ENCODE assay signal across 2 cellular contexts in the genomic region with DNA sequence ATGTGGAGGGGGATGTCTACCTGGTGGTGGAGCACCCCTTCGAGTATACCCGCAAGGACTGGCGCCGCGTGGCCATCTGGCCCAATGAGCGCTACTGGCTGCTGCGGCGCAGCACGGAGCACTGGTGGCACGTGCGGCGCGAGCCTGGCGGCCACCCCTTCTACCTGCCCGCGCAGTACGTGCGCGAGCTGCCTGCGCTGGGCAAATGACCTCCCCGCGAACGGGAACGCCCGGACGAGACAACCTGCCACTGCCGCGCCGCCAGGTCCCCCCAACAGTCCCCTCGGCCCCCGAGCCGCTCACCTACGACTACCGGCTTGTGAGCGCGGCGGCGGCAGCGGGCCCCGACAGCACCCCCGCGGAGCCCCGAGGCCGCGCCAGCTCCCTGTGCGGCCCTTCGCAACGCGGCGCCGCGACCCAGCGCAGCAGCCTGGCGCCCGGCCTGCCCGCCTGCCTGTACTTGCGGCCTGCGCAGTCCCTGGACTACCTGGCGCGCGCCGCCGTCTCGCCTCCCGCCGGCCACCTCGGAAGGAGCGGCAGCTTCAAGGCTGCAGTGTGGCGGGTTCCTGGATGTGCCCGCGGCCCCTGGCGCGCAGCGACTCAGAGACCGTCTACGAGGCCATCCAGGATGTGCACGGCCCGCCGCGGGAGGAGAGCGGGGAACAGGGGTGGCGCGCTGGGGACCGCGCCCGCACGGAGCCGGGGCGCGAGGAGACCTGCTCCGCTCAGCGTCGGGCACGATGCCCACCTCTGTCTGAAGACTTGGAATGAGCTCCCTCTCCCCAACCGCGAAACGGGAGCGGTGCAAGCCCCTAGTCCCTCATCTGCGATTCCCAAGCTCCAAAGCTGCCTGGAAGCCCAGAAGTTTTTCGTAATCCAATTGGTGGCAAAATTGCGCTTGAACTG.
TF ChIP-seq lines count a peak whose summit lies in the region.

No MANE protein-coding gene starts in this region.

TF ChIP-seq in GM23338, 12 proteins besides CTCF, POLR2A, EP300 and RAD21:
- TF ChIP-seq, protein P1, sequence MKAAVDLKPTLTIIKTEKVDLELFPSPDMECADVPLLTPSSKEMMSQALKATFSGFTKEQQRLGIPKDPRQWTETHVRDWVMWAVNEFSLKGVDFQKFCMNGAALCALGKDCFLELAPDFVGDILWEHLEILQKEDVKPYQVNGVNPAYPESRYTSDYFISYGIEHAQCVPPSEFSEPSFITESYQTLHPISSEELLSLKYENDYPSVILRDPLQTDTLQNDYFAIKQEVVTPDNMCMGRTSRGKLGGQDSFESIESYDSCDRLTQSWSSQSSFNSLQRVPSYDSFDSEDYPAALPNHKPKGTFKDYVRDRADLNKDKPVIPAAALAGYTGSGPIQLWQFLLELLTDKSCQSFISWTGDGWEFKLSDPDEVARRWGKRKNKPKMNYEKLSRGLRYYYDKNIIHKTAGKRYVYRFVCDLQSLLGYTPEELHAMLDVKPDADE (IDR thresholded peaks at IDR 0.05): no peak
- peak; percentile 75 for TF ChIP-seq EZH2 (IDR thresholded peaks at IDR 0.05; ENCODE audit: low read depth, unreplicated experiment)

TF ChIP-seq in H1, 55 proteins besides CTCF, POLR2A, EP300 and RAD21:
- no peak for TF ChIP-seq EGR1 (IDR thresholded peaks at IDR 0.05; ENCODE audit: borderline replicate concordance, low read depth, low read length)
- no peak for TF ChIP-seq NRF1 (IDR thresholded peaks at IDR 0.05; ENCODE audit: low read depth, low read length)
- TF ChIP-seq ZNF274 (IDR thresholded peaks at IDR 0.05; ENCODE audit: borderline replicate concordance, extremely low read depth, low read length): no peak
- peak; percentile 90 for TF ChIP-seq EZH2 (IDR thresholded peaks at IDR 0.05; ENCODE audit: low read depth, low read length, severe bottlenecking)
- no peak for TF ChIP-seq SIN3A (conservative IDR thresholded peaks at IDR 0.05 in 1 of 2, IDR thresholded peaks at IDR 0.05 in 1 of 2; ENCODE audit: low read depth in 1 of 2, low read length in 2 of 2)
- no peak for TF ChIP-seq RFX5 (IDR thresholded peaks at IDR 0.05; ENCODE audit: borderline replicate concordance, low read depth, low read length)
- peak; percentile 35 for TF ChIP-seq KDM4A (IDR thresholded peaks at IDR 0.05; ENCODE audit: low read depth, low read length, severe bottlenecking)
- TF ChIP-seq, protein P2, sequence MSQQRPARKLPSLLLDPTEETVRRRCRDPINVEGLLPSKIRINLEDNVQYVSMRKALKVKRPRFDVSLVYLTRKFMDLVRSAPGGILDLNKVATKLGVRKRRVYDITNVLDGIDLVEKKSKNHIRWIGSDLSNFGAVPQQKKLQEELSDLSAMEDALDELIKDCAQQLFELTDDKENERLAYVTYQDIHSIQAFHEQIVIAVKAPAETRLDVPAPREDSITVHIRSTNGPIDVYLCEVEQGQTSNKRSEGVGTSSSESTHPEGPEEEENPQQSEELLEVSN (IDR thresholded peaks at IDR 0.05): peak; percentile 87
- TF ChIP-seq, protein P3, sequence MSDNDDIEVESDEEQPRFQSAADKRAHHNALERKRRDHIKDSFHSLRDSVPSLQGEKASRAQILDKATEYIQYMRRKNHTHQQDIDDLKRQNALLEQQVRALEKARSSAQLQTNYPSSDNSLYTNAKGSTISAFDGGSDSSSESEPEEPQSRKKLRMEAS (IDR thresholded peaks at IDR 0.05): peak; percentile 96
- no peak for TF ChIP-seq JUND (IDR thresholded peaks at IDR 0.05; ENCODE audit: low read length)
- TF ChIP-seq CBX8 (IDR thresholded peaks at IDR 0.05; ENCODE audit: borderline replicate concordance, low read depth, low read length): no peak
- TF ChIP-seq GABPA (IDR thresholded peaks at IDR 0.05; ENCODE audit: borderline replicate concordance, insufficient read depth, low read length): no peak
- TF ChIP-seq SIRT6 (IDR thresholded peaks at IDR 0.05; ENCODE audit: low read length): no peak
- TF ChIP-seq RXRA (IDR thresholded peaks at IDR 0.05; ENCODE audit: insufficient read depth, low read depth, low read length): no peak
- no peak for TF ChIP-seq HDAC2 (IDR thresholded peaks at IDR 0.05; ENCODE audit: borderline replicate concordance in 1 of 2, low read depth in 2 of 2, low read length in 2 of 2)
- no peak for TF ChIP-seq JUN (IDR thresholded peaks at IDR 0.05; ENCODE audit: low read depth, low read length)
- peak; percentile 92; the same call in 1 of the 2 replicates for TF ChIP-seq SUZ12 (IDR thresholded peaks at IDR 0.05; ENCODE audit: low read length)
- no peak for TF ChIP-seq CEBPB (IDR thresholded peaks at IDR 0.05; ENCODE audit: low read depth, low read length)
- TF ChIP-seq RNF2 (IDR thresholded peaks at IDR 0.05; ENCODE audit: borderline replicate concordance, low read depth, low read length, missing control alignments, poor library complexity, severe bottlenecking): peak; percentile 67
- no peak for TF ChIP-seq BCL11A (IDR thresholded peaks at IDR 0.05; ENCODE audit: low read depth in 2 of 2, low read length in 2 of 2)
- TF ChIP-seq NANOG (IDR thresholded peaks at IDR 0.05; ENCODE audit: insufficient read depth, low read depth, low read length, poor library complexity, severe bottlenecking): no peak
- no peak for TF ChIP-seq CTBP2 (IDR thresholded peaks at IDR 0.05; ENCODE audit: borderline replicate concordance, insufficient read depth, insufficient read length, low read length)
- peak; percentile 39; the same call in 1 of the 2 replicates for TF ChIP-seq RBBP5 (IDR thresholded peaks at IDR 0.05; ENCODE audit: borderline replicate concordance, low read depth, low read length)
- TF ChIP-seq KDM1A (IDR thresholded peaks at IDR 0.05; ENCODE audit: borderline replicate concordance, low read length): no peak
- TF ChIP-seq SIX5 (IDR thresholded peaks at IDR 0.05; ENCODE audit: low read depth, low read length): no peak
- TF ChIP-seq FOSL1 (IDR thresholded peaks at IDR 0.05; ENCODE audit: insufficient read depth, low read depth, low read length): no peak
- TF ChIP-seq SAP30 (IDR thresholded peaks at IDR 0.05; ENCODE audit: insufficient read depth, insufficient replicate concordance, low read length): no peak
- TF ChIP-seq POLR2AphosphoS5 (IDR thresholded peaks at IDR 0.05; ENCODE audit: low read depth, low read length): no peak
- TF ChIP-seq, protein P4, sequence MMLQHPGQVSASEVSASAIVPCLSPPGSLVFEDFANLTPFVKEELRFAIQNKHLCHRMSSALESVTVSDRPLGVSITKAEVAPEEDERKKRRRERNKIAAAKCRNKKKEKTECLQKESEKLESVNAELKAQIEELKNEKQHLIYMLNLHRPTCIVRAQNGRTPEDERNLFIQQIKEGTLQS (IDR thresholded peaks at IDR 0.05; ENCODE audit: insufficient read depth, low read depth, low read length): no peak
- no peak for TF ChIP-seq CREB1 (IDR thresholded peaks at IDR 0.05)
- no peak for TF ChIP-seq SP1 (IDR thresholded peaks at IDR 0.05; ENCODE audit: low read depth, low read length)
- TF ChIP-seq, protein P5, sequence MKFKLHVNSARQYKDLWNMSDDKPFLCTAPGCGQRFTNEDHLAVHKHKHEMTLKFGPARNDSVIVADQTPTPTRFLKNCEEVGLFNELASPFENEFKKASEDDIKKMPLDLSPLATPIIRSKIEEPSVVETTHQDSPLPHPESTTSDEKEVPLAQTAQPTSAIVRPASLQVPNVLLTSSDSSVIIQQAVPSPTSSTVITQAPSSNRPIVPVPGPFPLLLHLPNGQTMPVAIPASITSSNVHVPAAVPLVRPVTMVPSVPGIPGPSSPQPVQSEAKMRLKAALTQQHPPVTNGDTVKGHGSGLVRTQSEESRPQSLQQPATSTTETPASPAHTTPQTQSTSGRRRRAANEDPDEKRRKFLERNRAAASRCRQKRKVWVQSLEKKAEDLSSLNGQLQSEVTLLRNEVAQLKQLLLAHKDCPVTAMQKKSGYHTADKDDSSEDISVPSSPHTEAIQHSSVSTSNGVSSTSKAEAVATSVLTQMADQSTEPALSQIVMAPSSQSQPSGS (IDR thresholded peaks at IDR 0.05; ENCODE audit: low read length): no peak
- TF ChIP-seq PHF8 (conservative IDR thresholded peaks at IDR 0.05; ENCODE audit: low read depth, low read length): 0 out of 2 replicates have a peak, but pooled peaks have one; percentile 14
- TF ChIP-seq TAF1 (IDR thresholded peaks at IDR 0.05; ENCODE audit: low read depth, low read length): no peak
- no peak for TF ChIP-seq TEAD4 (IDR thresholded peaks at IDR 0.05; ENCODE audit: low read depth, low read length)
- TF ChIP-seq, protein P6, sequence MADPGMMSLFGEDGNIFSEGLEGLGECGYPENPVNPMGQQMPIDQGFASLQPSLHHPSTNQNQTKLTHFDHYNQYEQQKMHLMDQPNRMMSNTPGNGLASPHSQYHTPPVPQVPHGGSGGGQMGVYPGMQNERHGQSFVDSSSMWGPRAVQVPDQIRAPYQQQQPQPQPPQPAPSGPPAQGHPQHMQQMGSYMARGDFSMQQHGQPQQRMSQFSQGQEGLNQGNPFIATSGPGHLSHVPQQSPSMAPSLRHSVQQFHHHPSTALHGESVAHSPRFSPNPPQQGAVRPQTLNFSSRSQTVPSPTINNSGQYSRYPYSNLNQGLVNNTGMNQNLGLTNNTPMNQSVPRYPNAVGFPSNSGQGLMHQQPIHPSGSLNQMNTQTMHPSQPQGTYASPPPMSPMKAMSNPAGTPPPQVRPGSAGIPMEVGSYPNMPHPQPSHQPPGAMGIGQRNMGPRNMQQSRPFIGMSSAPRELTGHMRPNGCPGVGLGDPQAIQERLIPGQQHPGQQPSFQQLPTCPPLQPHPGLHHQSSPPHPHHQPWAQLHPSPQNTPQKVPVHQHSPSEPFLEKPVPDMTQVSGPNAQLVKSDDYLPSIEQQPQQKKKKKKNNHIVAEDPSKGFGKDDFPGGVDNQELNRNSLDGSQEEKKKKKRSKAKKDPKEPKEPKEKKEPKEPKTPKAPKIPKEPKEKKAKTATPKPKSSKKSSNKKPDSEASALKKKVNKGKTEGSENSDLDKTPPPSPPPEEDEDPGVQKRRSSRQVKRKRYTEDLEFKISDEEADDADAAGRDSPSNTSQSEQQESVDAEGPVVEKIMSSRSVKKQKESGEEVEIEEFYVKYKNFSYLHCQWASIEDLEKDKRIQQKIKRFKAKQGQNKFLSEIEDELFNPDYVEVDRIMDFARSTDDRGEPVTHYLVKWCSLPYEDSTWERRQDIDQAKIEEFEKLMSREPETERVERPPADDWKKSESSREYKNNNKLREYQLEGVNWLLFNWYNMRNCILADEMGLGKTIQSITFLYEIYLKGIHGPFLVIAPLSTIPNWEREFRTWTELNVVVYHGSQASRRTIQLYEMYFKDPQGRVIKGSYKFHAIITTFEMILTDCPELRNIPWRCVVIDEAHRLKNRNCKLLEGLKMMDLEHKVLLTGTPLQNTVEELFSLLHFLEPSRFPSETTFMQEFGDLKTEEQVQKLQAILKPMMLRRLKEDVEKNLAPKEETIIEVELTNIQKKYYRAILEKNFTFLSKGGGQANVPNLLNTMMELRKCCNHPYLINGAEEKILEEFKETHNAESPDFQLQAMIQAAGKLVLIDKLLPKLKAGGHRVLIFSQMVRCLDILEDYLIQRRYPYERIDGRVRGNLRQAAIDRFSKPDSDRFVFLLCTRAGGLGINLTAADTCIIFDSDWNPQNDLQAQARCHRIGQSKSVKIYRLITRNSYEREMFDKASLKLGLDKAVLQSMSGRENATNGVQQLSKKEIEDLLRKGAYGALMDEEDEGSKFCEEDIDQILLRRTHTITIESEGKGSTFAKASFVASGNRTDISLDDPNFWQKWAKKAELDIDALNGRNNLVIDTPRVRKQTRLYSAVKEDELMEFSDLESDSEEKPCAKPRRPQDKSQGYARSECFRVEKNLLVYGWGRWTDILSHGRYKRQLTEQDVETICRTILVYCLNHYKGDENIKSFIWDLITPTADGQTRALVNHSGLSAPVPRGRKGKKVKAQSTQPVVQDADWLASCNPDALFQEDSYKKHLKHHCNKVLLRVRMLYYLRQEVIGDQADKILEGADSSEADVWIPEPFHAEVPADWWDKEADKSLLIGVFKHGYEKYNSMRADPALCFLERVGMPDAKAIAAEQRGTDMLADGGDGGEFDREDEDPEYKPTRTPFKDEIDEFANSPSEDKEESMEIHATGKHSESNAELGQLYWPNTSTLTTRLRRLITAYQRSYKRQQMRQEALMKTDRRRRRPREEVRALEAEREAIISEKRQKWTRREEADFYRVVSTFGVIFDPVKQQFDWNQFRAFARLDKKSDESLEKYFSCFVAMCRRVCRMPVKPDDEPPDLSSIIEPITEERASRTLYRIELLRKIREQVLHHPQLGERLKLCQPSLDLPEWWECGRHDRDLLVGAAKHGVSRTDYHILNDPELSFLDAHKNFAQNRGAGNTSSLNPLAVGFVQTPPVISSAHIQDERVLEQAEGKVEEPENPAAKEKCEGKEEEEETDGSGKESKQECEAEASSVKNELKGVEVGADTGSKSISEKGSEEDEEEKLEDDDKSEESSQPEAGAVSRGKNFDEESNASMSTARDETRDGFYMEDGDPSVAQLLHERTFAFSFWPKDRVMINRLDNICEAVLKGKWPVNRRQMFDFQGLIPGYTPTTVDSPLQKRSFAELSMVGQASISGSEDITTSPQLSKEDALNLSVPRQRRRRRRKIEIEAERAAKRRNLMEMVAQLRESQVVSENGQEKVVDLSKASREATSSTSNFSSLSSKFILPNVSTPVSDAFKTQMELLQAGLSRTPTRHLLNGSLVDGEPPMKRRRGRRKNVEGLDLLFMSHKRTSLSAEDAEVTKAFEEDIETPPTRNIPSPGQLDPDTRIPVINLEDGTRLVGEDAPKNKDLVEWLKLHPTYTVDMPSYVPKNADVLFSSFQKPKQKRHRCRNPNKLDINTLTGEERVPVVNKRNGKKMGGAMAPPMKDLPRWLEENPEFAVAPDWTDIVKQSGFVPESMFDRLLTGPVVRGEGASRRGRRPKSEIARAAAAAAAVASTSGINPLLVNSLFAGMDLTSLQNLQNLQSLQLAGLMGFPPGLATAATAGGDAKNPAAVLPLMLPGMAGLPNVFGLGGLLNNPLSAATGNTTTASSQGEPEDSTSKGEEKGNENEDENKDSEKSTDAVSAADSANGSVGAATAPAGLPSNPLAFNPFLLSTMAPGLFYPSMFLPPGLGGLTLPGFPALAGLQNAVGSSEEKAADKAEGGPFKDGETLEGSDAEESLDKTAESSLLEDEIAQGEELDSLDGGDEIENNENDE (IDR thresholded peaks at IDR 0.05; ENCODE audit: insufficient replicate concordance, low read length): no peak
